Comparison of ENCODE assay signal across 12 cellular contexts in the genomic region with DNA sequence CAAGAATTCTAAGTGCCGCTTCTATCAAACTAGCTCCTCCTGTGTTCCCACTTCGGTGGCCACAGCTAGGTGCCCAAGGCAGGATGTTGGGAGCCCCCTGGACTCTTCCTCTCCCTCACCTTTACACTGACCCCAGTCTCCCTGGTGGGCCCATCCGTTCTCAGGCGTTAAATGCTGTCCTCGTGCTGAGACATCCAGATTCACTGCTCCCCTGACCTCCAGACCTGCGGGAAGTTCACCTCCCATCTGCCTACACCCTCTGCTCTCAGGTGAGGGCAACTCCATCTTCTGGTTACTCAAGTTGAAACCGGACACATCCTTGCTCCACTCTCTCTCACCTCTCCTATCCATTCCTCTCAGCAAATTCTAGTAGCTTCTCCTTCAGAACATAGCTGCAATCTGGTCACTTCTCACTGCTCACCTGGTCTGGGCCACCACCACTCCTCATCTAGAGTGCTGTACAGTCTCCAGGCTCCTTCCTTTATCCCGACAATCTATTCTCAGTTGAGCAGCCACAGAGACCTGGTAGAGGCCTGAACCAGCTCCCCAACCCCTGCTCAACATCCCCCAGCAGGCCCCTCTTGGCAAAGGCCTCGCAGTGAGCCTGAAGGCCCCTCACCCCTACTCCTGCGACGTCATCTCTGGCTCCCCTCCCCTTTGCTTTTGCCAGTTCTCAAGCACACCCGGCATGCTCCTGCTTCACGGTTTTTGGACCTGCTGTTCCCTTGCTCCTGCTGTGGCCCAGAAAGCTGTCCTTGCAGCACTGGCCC.
"Had no signal": no experiment of that assay in that cellular context is flagged by ENCODE, and none has a peak within 500 bp of the region (broad histone marks: within the 10 kb centered on the region; RNA-seq: fewer than 3 reads in every experiment).

No MANE protein-coding gene starts in this region.

- H3K9me3 Mint-ChIP-seq: activated CD4-positive, alpha-beta memory T cell treated with anti-CD3 and anti-CD28 coated beads, Interleukin-2, amount 10 ng/mL, durations not matched to agents 7 days and 5 days had no signal

- H3K9me3 ChIP-seq: ovary, uterus had no signal

- H3K36me3 ChIP-seq: ovary, uterus, WERI-Rb-1 had no signal

- ATAC-seq: activated CD4-positive, alpha-beta T cell treated with anti-CD3 and anti-CD28 coated beads for 36 hours; sciatic nerve; T-helper 17 cell had no signal

- FAIRE-seq: astrocyte, endothelial cell of umbilical vein had no signal

- H3K4me1 ChIP-seq: uterus had no signal

- H3K4me3 Mint-ChIP-seq: activated CD4-positive, alpha-beta memory T cell treated with anti-CD3 and anti-CD28 coated beads, Interleukin-2, amount 10 ng/mL, durations not matched to agents 7 days and 5 days; activated CD4-positive, alpha-beta T cell treated with anti-CD3 and anti-CD28 coated beads for 36 hours; T-helper 17 cell had no signal

- H3K4me3 ChIP-seq: ovary, uterus had no signal

- H3K27ac ChIP-seq: ovary, uterus, WERI-Rb-1 had no signal

- H3K27ac Mint-ChIP-seq: activated CD4-positive, alpha-beta memory T cell treated with anti-CD3 and anti-CD28 coated beads, Interleukin-2, amount 10 ng/mL, durations not matched to agents 7 days and 5 days; activated CD4-positive, alpha-beta T cell treated with anti-CD3 and anti-CD28 coated beads for 36 hours; T-helper 17 cell had no signal

- H3K27me3 ChIP-seq: ovary, uterus had no signal

- DNase-seq: activated CD4-positive, alpha-beta T cell treated with anti-CD3 and anti-CD28 coated beads for 36 hours; activated naive CD4-positive, alpha-beta T cell treated with anti-CD3 and anti-CD28 coated beads, Interleukin-2, amount 50 U/mL, for 16 hours; foreskin fibroblast; kidney glomerular epithelial cell; T-helper 17 cell; uterus; WERI-Rb-1 had no signal
